ENCODE assay signal across 1 cellular context in the genomic region with DNA sequence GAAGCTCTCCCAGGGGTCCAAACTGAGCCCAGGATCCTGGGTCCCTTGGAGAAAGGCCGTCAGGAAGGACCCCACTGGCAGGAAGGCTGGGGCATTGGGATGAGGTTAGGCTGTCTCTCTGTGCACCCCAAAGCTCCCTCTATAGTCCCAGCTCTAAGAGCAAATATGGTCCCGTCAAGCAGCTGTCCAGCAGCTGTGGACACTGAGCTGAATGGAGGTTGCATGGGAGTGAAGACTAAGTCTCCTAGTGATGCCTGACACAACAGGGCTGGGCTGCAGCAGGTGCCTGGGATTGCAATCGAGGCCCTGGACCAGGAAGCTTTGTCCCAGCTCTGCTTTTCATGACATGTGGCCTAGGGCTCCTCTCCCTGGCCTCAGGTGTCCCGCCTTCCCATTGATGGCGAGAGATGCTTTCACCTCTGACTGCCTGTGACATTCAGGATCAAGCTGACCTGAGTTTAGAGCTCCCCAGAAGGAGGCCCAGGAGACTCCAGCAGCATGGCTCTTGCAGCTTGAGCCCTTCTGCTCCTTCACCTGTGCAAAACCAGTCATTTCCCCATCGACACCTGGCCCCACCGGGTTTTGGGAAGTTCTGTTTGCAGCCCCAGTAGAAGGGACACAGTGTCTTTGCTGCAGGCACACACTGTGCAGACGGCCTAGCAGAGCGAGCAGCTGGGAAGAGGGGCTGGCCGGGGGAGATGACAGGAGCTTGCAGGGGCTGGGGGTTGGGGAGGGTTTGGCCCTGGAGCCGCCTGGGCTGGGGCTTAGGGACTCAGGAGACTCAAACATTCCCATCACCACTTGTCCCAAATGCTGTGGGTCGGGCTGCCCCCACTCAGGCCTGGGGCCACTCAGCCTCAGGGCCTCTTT.
TF ChIP-seq lines count a peak whose summit lies in the region.

No MANE protein-coding gene starts in this region.

TF ChIP-seq in H1, 55 proteins besides CTCF, POLR2A, EP300 and RAD21:
- TF ChIP-seq TBP (IDR thresholded peaks at IDR 0.05; ENCODE audit: low read depth, low read length) = no peak
- TF ChIP-seq RNF2 (IDR thresholded peaks at IDR 0.05; ENCODE audit: borderline replicate concordance, low read depth, low read length, missing control alignments, poor library complexity, severe bottlenecking) = no peak
- no peak for TF ChIP-seq YY1 (IDR thresholded peaks at IDR 0.05; ENCODE audit: low read depth, low read length)
- no peak for TF ChIP-seq KDM1A (IDR thresholded peaks at IDR 0.05; ENCODE audit: borderline replicate concordance, low read length)
- no peak for TF ChIP-seq RBBP5 (IDR thresholded peaks at IDR 0.05; ENCODE audit: borderline replicate concordance, low read depth, low read length)
- TF ChIP-seq BACH1 (IDR thresholded peaks at IDR 0.05; ENCODE audit: low read length) = no peak
- no peak for TF ChIP-seq PHF8 (conservative IDR thresholded peaks at IDR 0.05; ENCODE audit: low read depth, low read length)
- TF ChIP-seq ZNF274 (IDR thresholded peaks at IDR 0.05; ENCODE audit: borderline replicate concordance, extremely low read depth, low read length) = no peak
